In the genomic region with DNA sequence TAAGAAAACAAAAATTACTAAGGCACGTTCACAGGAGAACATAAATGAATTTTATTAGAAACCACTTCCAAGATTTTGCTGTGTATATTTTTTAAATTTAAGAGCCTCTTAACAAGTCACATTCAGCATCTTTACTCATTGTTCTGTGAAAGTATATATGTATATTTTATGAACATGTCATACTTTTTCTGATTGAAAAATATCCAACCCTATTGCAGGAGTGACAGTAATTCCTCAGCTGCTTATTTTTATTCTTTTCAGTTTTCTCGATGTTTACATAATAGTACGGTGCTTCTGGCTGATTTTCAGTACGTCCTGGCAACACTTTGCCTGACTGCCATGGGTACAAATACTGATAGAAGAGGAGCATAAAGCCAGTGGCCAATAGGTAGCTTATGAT, we compare ENCODE assay signal across 8 cellular contexts. TPM values are rescaled to one million over a fixed set of nuclear protein-coding genes. Genes with fewer than 3 reads are reported as not detected.
"Had no signal": no experiment of that assay in that cellular context is flagged by ENCODE, and none has a peak within 500 bp of the region (broad histone marks: within the 10 kb centered on the region; RNA-seq: fewer than 3 reads in every experiment).

No MANE protein-coding gene starts in this region.

- H3K9ac ChIP-seq: GM23248, KMS-11 had no signal

- H3K4me2 ChIP-seq: KMS-11 had no signal

- H3K4me1 ChIP-seq: HAP-1 had no signal

- H2AFZ ChIP-seq: GM23248 had no signal

- H3K9me3 ChIP-seq: HAP-1 had no signal

- DNase-seq: GOT3, IMR-90 had no signal

- H3K4me3 ChIP-seq: GM23248, HAP-1 had no signal

- H3K27ac ChIP-seq: GM23248, KMS-11 had no signal

- FAIRE-seq: HTR-8/SVneo had no signal

- H3K36me3 ChIP-seq: HAP-1 had no signal

RNA-seq across cellular contexts. Expression of a gene that starts 41.8 kb away (rescaled TPM):
- total RNA-seq: GM23248, H7, HT-29, IMR-90 had no signal
- polyA plus RNA-seq: GM23248, IMR-90 had no signal
